Comparison of ENCODE assay signal across 1 cellular context in genomic region chr11:8206251-8207079, GRCh38.
TF ChIP-seq lines count a peak whose summit lies in the region.

No MANE protein-coding gene starts in this region.

TF ChIP-seq in H1, 55 proteins besides CTCF, POLR2A, EP300 and RAD21:
- no peak for TF ChIP-seq SP2 (IDR thresholded peaks at IDR 0.05; ENCODE audit: low read length)
- no peak for TF ChIP-seq GABPA (IDR thresholded peaks at IDR 0.05; ENCODE audit: borderline replicate concordance, insufficient read depth, low read length)
- TF ChIP-seq SP4 (IDR thresholded peaks at IDR 0.05; ENCODE audit: low read length), result no peak
- TF ChIP-seq ZNF274 (IDR thresholded peaks at IDR 0.05; ENCODE audit: borderline replicate concordance, extremely low read depth, low read length), result no peak
- no peak for TF ChIP-seq TEAD4 (IDR thresholded peaks at IDR 0.05; ENCODE audit: low read depth, low read length)
- TF ChIP-seq SIRT6 (IDR thresholded peaks at IDR 0.05; ENCODE audit: low read length), result no peak
- TF ChIP-seq EGR1 (IDR thresholded peaks at IDR 0.05; ENCODE audit: borderline replicate concordance, low read depth, low read length), result no peak
- no peak for TF ChIP-seq CREB1 (IDR thresholded peaks at IDR 0.05)
- TF ChIP-seq KDM5A (IDR thresholded peaks at IDR 0.05; ENCODE audit: low read length), result no peak
TF ChIP-seq in H1: peak in this region for 0.
